Comparison of ENCODE assay signal across 10 cellular contexts in genomic region chr19:14002571-14003278, GRCh38. TPM values are rescaled to one million over a fixed set of nuclear protein-coding genes. Genes with fewer than 3 reads are reported as not detected.
DNase-seq lines count a peak whose midpoint lies in the region; ATAC-seq and TF ChIP-seq lines count a peak whose summit lies in the region.
"Had no signal": no experiment of that assay in that cellular context is flagged by ENCODE, and none has a peak within 500 bp of the region (broad histone marks: within the 10 kb centered on the region; RNA-seq: fewer than 3 reads in every experiment).

No MANE protein-coding gene starts in this region.

- ATAC-seq in activated naive CD8-positive, alpha-beta T cell treated with anti-CD3 and anti-CD28 coated beads, Interleukin-2, amount 50 U/mL, for 24 hours: no peak
- ATAC-seq in HG02763 (IDR thresholded peaks at IDR 0.05; ENCODE audit: unreplicated experiment): no peak

- no peak overlapping the region for H2BK5ac ChIP-seq in mesenchymal stem cell (ENCODE audit: low read depth, low read length, poor library complexity, severe bottlenecking)

- no peak overlapping the region for H3K14ac ChIP-seq in mesenchymal stem cell (ENCODE audit: low read length in 2 of 2)

- no peak overlapping the region for H3K4ac ChIP-seq in mesenchymal stem cell (ENCODE audit: low read depth in 1 of 2, low read length in 2 of 2)

- H3K18ac ChIP-seq in mesenchymal stem cell (ENCODE audit: low read depth in 1 of 2, low read length in 2 of 2): no peak overlapping the region

- no peaks in the 10 kb centered on the region for H3K27me3 Mint-ChIP-seq in activated T-cell treated with anti-CD3 and anti-CD28 coated beads, Interleukin-2, amount 50 U/mL, for 24 hours
- H3K27me3 Mint-ChIP-seq in activated naive CD8-positive, alpha-beta T cell treated with anti-CD3 and anti-CD28 coated beads, Interleukin-2, amount 50 U/mL, for 24 hours: no peaks in the 10 kb centered on the region

- peaks cover 9% of the 10 kb centered on the region for H3K4me1 ChIP-seq in mesenchymal stem cell (ENCODE audit: control insufficient read depth, insufficient read depth, low read depth, low read length)
- H3K4me1 ChIP-seq in tibial artery: peaks cover 0 to 38% (median 28%) of the 10 kb centered on the region in 4 donors
- H3K4me1 ChIP-seq: BE2C had no signal

- H3K27ac ChIP-seq in mesenchymal stem cell (ENCODE audit: low read length, poor library complexity, severe bottlenecking) (no peak overlapping the region), tibial artery (peak overlapping the region; percentile 100)

- no peak overlapping the region for H2BK120ac ChIP-seq in mesenchymal stem cell (ENCODE audit: low read depth, low read length)

- H3K9me3 ChIP-seq in mesenchymal stem cell (ENCODE audit: control insufficient read depth, low read length) (peaks cover 10% of the 10 kb centered on the region), tibial artery (peaks cover 0 to 7% (median 0%) of the 10 kb centered on the region in 3 donors)
- H3K9me3 ChIP-seq: BE2C had no signal

- H2AK5ac ChIP-seq in mesenchymal stem cell (ENCODE audit: low read length, severe bottlenecking): no peak overlapping the region

- no peak overlapping the region for H2BK12ac ChIP-seq in mesenchymal stem cell (ENCODE audit: low read length in 2 of 2)

- peak overlapping the region; percentile 62 for H3K9ac ChIP-seq in mesenchymal stem cell (ENCODE audit: low read length)

- 75% methylated on average over 10 of the region's 13 CpGs for WGBS in mesenchymal stem cell

- H3K4me3 Mint-ChIP-seq in activated T-cell treated with anti-CD3 and anti-CD28 coated beads, Interleukin-2, amount 50 U/mL, for 24 hours: peak overlapping the region; percentile 66
- peak overlapping the region; percentile 59 for H3K4me3 Mint-ChIP-seq in activated naive CD8-positive, alpha-beta T cell treated with anti-CD3 and anti-CD28 coated beads, Interleukin-2, amount 50 U/mL, for 24 hours

- peak; percentile 64 for DNase-seq in activated T-cell treated with anti-CD3 and anti-CD28 coated beads, Interleukin-2, amount 50 U/mL, for 24 hours
- DNase-seq in activated T-cell treated with anti-CD3 and anti-CD28 coated beads for 4 hours (no peak), mesenchymal stem cell (no peak), tibial artery (no peak), NCI-H1105 (lab: John Stamatoyannopoulos, UW) (no peak), mucosa of gallbladder (ENCODE audit: low spot score) (no peak)
- DNase-seq in activated naive CD8-positive, alpha-beta T cell treated with anti-CD3 and anti-CD28 coated beads, Interleukin-2, amount 50 U/mL, for 24 hours: peak; percentile 30
- DNase-seq: BE2C had no signal

- H2BK15ac ChIP-seq in mesenchymal stem cell (ENCODE audit: low read depth, poor library complexity, severe bottlenecking): no peak overlapping the region

- H3K4me2 ChIP-seq in mesenchymal stem cell (ENCODE audit: low read length, poor library complexity, severe bottlenecking): no peak overlapping the region

- H3K27ac Mint-ChIP-seq in activated T-cell treated with anti-CD3 and anti-CD28 coated beads, Interleukin-2, amount 50 U/mL, for 24 hours: peak overlapping the region; percentile 95
- peak overlapping the region; percentile 93 for H3K27ac Mint-ChIP-seq in activated naive CD8-positive, alpha-beta T cell treated with anti-CD3 and anti-CD28 coated beads, Interleukin-2, amount 50 U/mL, for 24 hours

- H3K4me3 ChIP-seq in mesenchymal stem cell (ENCODE audit: insufficient read depth in 1 of 2, low read depth in 1 of 2, low read length in 2 of 2) (no peak overlapping the region), tibial artery (no peak overlapping the region)

- H4K8ac ChIP-seq in mesenchymal stem cell (ENCODE audit: low read length): no peak overlapping the region

- no peak overlapping the region for H2AFZ ChIP-seq in mesenchymal stem cell (ENCODE audit: low read depth, low read length)

- no peaks in the 10 kb centered on the region for H3K9me3 Mint-ChIP-seq in activated T-cell treated with anti-CD3 and anti-CD28 coated beads, Interleukin-2, amount 50 U/mL, for 24 hours
- peaks cover 6% of the 10 kb centered on the region for H3K9me3 Mint-ChIP-seq in activated naive CD8-positive, alpha-beta T cell treated with anti-CD3 and anti-CD28 coated beads, Interleukin-2, amount 50 U/mL, for 24 hours

- peaks cover 9 to 17% of the 10 kb centered on the region in 2 experiments for H3K36me3 ChIP-seq in mesenchymal stem cell (ENCODE audit: control insufficient read depth in 1 of 2, insufficient read depth in 2 of 2, low read depth in 1 of 2, low read length in 2 of 2)
- H3K36me3 ChIP-seq in tibial artery: peaks cover 0 to 3% (median 0%) of the 10 kb centered on the region in 3 donors

- intact Hi-C loops in tibial artery (cut with DNase I; ENCODE audit: low total_unique reads): no loop called here

- H3K79me1 ChIP-seq in mesenchymal stem cell (replicated peaks; ENCODE audit: low read length, poor library complexity, severe bottlenecking): peaks cover 23% of the 10 kb centered on the region

- H4K91ac ChIP-seq in mesenchymal stem cell (ENCODE audit: low read length): no peak overlapping the region

- no peak for TF ChIP-seq CTCF in tibial artery (IDR thresholded peaks at IDR 0.05)

- peak overlapping the region in 1 of 2 experiments; percentile 0 for H3K23ac ChIP-seq in mesenchymal stem cell (ENCODE audit: low read length in 2 of 2)

- H3K27me3 ChIP-seq in mesenchymal stem cell (ENCODE audit: control insufficient read depth in 1 of 2, insufficient read depth in 1 of 2, low read length in 2 of 2) (no peaks in the 10 kb centered on the region), tibial artery (no peaks in the 10 kb centered on the region)
- H3K27me3 ChIP-seq: BE2C had no signal

- peaks cover 58% of the 10 kb centered on the region for H3K4me1 Mint-ChIP-seq in activated T-cell treated with anti-CD3 and anti-CD28 coated beads, Interleukin-2, amount 50 U/mL, for 24 hours (ENCODE audit: low read depth)
- peaks cover 59% of the 10 kb centered on the region for H3K4me1 Mint-ChIP-seq in activated naive CD8-positive, alpha-beta T cell treated with anti-CD3 and anti-CD28 coated beads, Interleukin-2, amount 50 U/mL, for 24 hours

- H3K36me3 Mint-ChIP-seq in activated T-cell treated with anti-CD3 and anti-CD28 coated beads, Interleukin-2, amount 50 U/mL, for 24 hours (ENCODE audit: low read depth): peaks cover 39% of the 10 kb centered on the region
- peaks cover 25% of the 10 kb centered on the region for H3K36me3 Mint-ChIP-seq in activated naive CD8-positive, alpha-beta T cell treated with anti-CD3 and anti-CD28 coated beads, Interleukin-2, amount 50 U/mL, for 24 hours (ENCODE audit: low read depth)

RNA-seq across cellular contexts. Expression of gene RFX1, which starts 3.4 kb away (rescaled TPM):
- 6.8 TPM for polyA plus RNA-seq in mesenchymal stem cell (2013, experiment 1 of 2)
- polyA plus RNA-seq in mesenchymal stem cell (2013, experiment 2 of 2): 6.4 TPM
- total RNA-seq in mucosa of gallbladder: 25.0 TPM

RNA-seq across cellular contexts. Expression of gene RLN3, which starts 25.2 kb away (rescaled TPM):
- polyA plus RNA-seq in mesenchymal stem cell (2013, experiment 1 of 2): not detected
- not detected for polyA plus RNA-seq in mesenchymal stem cell (2013, experiment 2 of 2)
- not detected for total RNA-seq in mucosa of gallbladder
- total RNA-seq: T-helper 2 cell treated with Interferon-gamma antibody and Interleukin-4, amounts not matched to agents 100 ng/mL and 5 ng/mL, for 36 hours had no signal

RNA-seq across cellular contexts. Expression of gene IL27RA, which starts 28.8 kb away (rescaled TPM):
- polyA plus RNA-seq in mesenchymal stem cell (2013, experiment 1 of 2): 7.5 TPM
- polyA plus RNA-seq in mesenchymal stem cell (2013, experiment 2 of 2): 7.9 TPM
- total RNA-seq in mucosa of gallbladder: 5.6 TPM

RNA-seq across cellular contexts. Expression of gene DCAF15, which starts 50.4 kb away (rescaled TPM):
- 14.8 TPM for polyA plus RNA-seq in mesenchymal stem cell (2013, experiment 1 of 2)
- polyA plus RNA-seq in mesenchymal stem cell (2013, experiment 2 of 2): 14.2 TPM
- total RNA-seq in mucosa of gallbladder: 33.7 TPM

RNA-seq across cellular contexts. Expression of gene PALM3, which starts 59.2 kb away (rescaled TPM):
- 0.43 TPM for polyA plus RNA-seq in mesenchymal stem cell (2013, experiment 1 of 2)
- polyA plus RNA-seq in mesenchymal stem cell (2013, experiment 2 of 2): 0.51 TPM
- 42.8 TPM for total RNA-seq in mucosa of gallbladder
- total RNA-seq: T-helper 2 cell treated with Interferon-gamma antibody and Interleukin-4, amounts not matched to agents 100 ng/mL and 5 ng/mL, for 36 hours had no signal

Comparison
In these comparisons a context has a peak if more than half of its experiments do, and no peak if none do; other contexts are left out.
1. DNase-seq: peak in activated T-cell treated with anti-CD3 and anti-CD28 coated beads, Interleukin-2, amount 50 U/mL, for 24 hours (single experiment) and activated naive CD8-positive, alpha-beta T cell treated with anti-CD3 and anti-CD28 coated beads, Interleukin-2, amount 50 U/mL, for 24 hours (single experiment); none in activated T-cell treated with anti-CD3 and anti-CD28 coated beads for 4 hours (single experiment), mesenchymal stem cell (single experiment), tibial artery (0 of 2), NCI-H1105 (single experiment) and mucosa of gallbladder (single experiment).